In genomic region chr19:1221141-1221903, GRCh38 we compare ENCODE assay signal across 1 cellular context.
TF ChIP-seq lines count a peak whose summit lies in the region.

No MANE protein-coding gene starts in this region.

TF ChIP-seq in HepG2, 621 proteins besides CTCF, POLR2A, EP300 and RAD21 (continues in another document):
- no peak for TF ChIP-seq MATR3 (CRISPR knock-in tag; IDR thresholded peaks at IDR 0.05)
- no peak for TF ChIP-seq CENPT (CRISPR knock-in tag; IDR thresholded peaks at IDR 0.05; ENCODE audit: low read depth)
- TF ChIP-seq ZBTB7A (CRISPR knock-in tag; IDR thresholded peaks at IDR 0.05) = peak; percentile 62; the same call in 1 of the 2 replicates
- peak; percentile 45; the same call in 1 of the 2 replicates for TF ChIP-seq ZNF768 (CRISPR knock-in tag; IDR thresholded peaks at IDR 0.05)
- TF ChIP-seq ZNF749 (CRISPR knock-in tag; IDR thresholded peaks at IDR 0.05; ENCODE audit: borderline replicate concordance) = no peak
- 0 out of 2 replicates have a peak, but pooled peaks have one; percentile 49 for TF ChIP-seq MXD1 (CRISPR knock-in tag; IDR thresholded peaks at IDR 0.05)
- TF ChIP-seq CSRNP2 (CRISPR knock-in tag; conservative IDR thresholded peaks at IDR 0.05; ENCODE audit: low read depth) = no peak
- TF ChIP-seq ARNT2 (CRISPR knock-in tag; IDR thresholded peaks at IDR 0.05; ENCODE audit: low read depth) = 0 out of 2 replicates have a peak, but pooled peaks have one; percentile 29
- no peak for TF ChIP-seq PLSCR1 (CRISPR knock-in tag; IDR thresholded peaks at IDR 0.05; ENCODE audit: borderline replicate concordance)
- no peak; the same call in 1 of the 2 replicates for TF ChIP-seq MAX (IDR thresholded peaks at IDR 0.05)
- TF ChIP-seq AGO2 (optimal IDR thresholded peaks at IDR 0.05; ENCODE audit: low read depth, low read length) = peak; percentile 85
- 0 out of 2 replicates have a peak, but pooled peaks have one; percentile 24 for TF ChIP-seq ZNF280B (CRISPR knock-in tag; IDR thresholded peaks at IDR 0.05; ENCODE audit: borderline replicate concordance)
- TF ChIP-seq ZBTB33 (CRISPR knock-in tag; IDR thresholded peaks at IDR 0.05) = peak; percentile 94
- TF ChIP-seq BORCS8-MEF2B (CRISPR knock-in tag; IDR thresholded peaks at IDR 0.05) = 0 out of 2 replicates have a peak, but pooled peaks have one; percentile 43
- TF ChIP-seq RBFOX2 (IDR thresholded peaks at IDR 0.05; ENCODE audit: low read depth, low read length) = peak; percentile 63
- TF ChIP-seq XRCC5 (optimal IDR thresholded peaks at IDR 0.05; ENCODE audit: low read length) = peak; percentile 48
- 0 out of 2 replicates have a peak, but pooled peaks have one; percentile 19 for TF ChIP-seq ZNF501 (CRISPR knock-in tag; IDR thresholded peaks at IDR 0.05)
- peak; percentile 61 for TF ChIP-seq RBM22 (optimal IDR thresholded peaks at IDR 0.05; ENCODE audit: low read length)
- peak; percentile 71 for TF ChIP-seq STAG1 (CRISPR knock-in tag; IDR thresholded peaks at IDR 0.05)
- no peak for TF ChIP-seq IRF9 (CRISPR knock-in tag; IDR thresholded peaks at IDR 0.05; ENCODE audit: borderline replicate concordance)
- peak; percentile 10; the same call in 1 of the 3 replicates for TF ChIP-seq MXI1 (IDR thresholded peaks at IDR 0.05; ENCODE audit: borderline replicate concordance, low read depth, low read length)
- peak; percentile 52; the same call in 1 of the 2 replicates for TF ChIP-seq HOXA3 (CRISPR knock-in tag; IDR thresholded peaks at IDR 0.05)
- TF ChIP-seq ZBTB4 (CRISPR knock-in tag; IDR thresholded peaks at IDR 0.05; ENCODE audit: borderline replicate concordance) = 0 out of 2 replicates have a peak, but pooled peaks have one; percentile 73
- TF ChIP-seq GABPB1 (CRISPR knock-in tag; IDR thresholded peaks at IDR 0.05) = peak; percentile 31; the same call in 1 of the 2 replicates
- TF ChIP-seq ZNF83 (CRISPR knock-in tag; IDR thresholded peaks at IDR 0.05; ENCODE audit: borderline replicate concordance) = no peak
- peak; percentile 66 for TF ChIP-seq RBM39 (IDR thresholded peaks at IDR 0.05; ENCODE audit: low read depth, low read length, poor library complexity, severe bottlenecking)
- peak; percentile 29; the same call in 1 of the 2 replicates for TF ChIP-seq ZFP91 (CRISPR knock-in tag; IDR thresholded peaks at IDR 0.05; ENCODE audit: borderline replicate concordance)
- no peak for TF ChIP-seq ZNF160 (CRISPR knock-in tag; IDR thresholded peaks at IDR 0.05)
- no peak for TF ChIP-seq RFX5 (IDR thresholded peaks at IDR 0.05; ENCODE audit: low read depth, low read length)
- TF ChIP-seq ZNF563 (CRISPR knock-in tag; IDR thresholded peaks at IDR 0.05) = no peak
- TF ChIP-seq NONO (IDR thresholded peaks at IDR 0.05) = no peak
- peak; percentile 61; the same call in 1 of the 2 replicates for TF ChIP-seq NONO (CRISPR knock-in tag; conservative IDR thresholded peaks at IDR 0.05)
- peak; percentile 28; the same call in 1 of the 2 replicates for TF ChIP-seq KDM2A (CRISPR knock-in tag; IDR thresholded peaks at IDR 0.05; ENCODE audit: borderline replicate concordance, low read depth)
- TF ChIP-seq HNRNPL (IDR thresholded peaks at IDR 0.05; ENCODE audit: low read depth, low read length) = 0 out of 2 replicates have a peak, but pooled peaks have one; percentile 24
- TF ChIP-seq ATF7-NPFF (CRISPR knock-in tag; IDR thresholded peaks at IDR 0.05; ENCODE audit: low read depth) = peak; percentile 52; the same call in 1 of the 2 replicates
- peak; percentile 18; the same call in 1 of the 2 replicates for TF ChIP-seq SMC3 (IDR thresholded peaks at IDR 0.05; ENCODE audit: low read length)
- TF ChIP-seq MEIS2 (CRISPR knock-in tag; IDR thresholded peaks at IDR 0.05) = 0 out of 2 replicates have a peak, but pooled peaks have one; percentile 37
- peak; percentile 33; the same call in 1 of the 2 replicates for TF ChIP-seq SAP130 (CRISPR knock-in tag; IDR thresholded peaks at IDR 0.05; ENCODE audit: low read depth)
- TF ChIP-seq GATAD2A (CRISPR knock-in tag; IDR thresholded peaks at IDR 0.05) = peak; percentile 25; the same call in 1 of the 2 replicates
- TF ChIP-seq ZNF574 (CRISPR knock-in tag; IDR thresholded peaks at IDR 0.05) = 0 out of 2 replicates have a peak, but pooled peaks have one; percentile 23
- TF ChIP-seq ATF1 (CRISPR knock-in tag; IDR thresholded peaks at IDR 0.05) = no peak
